ENCODE assay signal across 13 cellular contexts in genomic region chr14:68704736-68705720, GRCh38.
DNase-seq lines count a peak whose midpoint lies in the region; ATAC-seq and TF ChIP-seq lines count a peak whose summit lies in the region.
"Had no signal": no experiment of that assay in that cellular context is flagged by ENCODE, and none has a peak within 500 bp of the region (broad histone marks: within the 10 kb centered on the region; RNA-seq: fewer than 3 reads in every experiment).

No MANE protein-coding gene starts in this region.

- no peak for ATAC-seq in activated T-helper 17 cell treated with anti-CD3 and anti-CD28 coated beads, Interleukin-2, amount 50 U/mL, for 72 hours (replicated peaks)
- ATAC-seq: Panc1 had no signal

- no peak overlapping the region for H3K4me3 Mint-ChIP-seq in HFFc6
- no peak overlapping the region for H3K4me3 Mint-ChIP-seq in activated T-helper 17 cell treated with anti-CD3 and anti-CD28 coated beads, Interleukin-2, amount 50 U/mL, for 72 hours
- H3K4me3 Mint-ChIP-seq: activated B cell treated with CpG ODN at 0.5 μM for 24 hours had no signal

- peak overlapping the region; percentile 58 for H3K27ac Mint-ChIP-seq in HFFc6
- H3K27ac Mint-ChIP-seq in activated T-helper 17 cell treated with anti-CD3 and anti-CD28 coated beads, Interleukin-2, amount 50 U/mL, for 72 hours, result peak overlapping the region; percentile 38
- H3K27ac Mint-ChIP-seq: activated B cell treated with CpG ODN at 0.5 μM for 24 hours had no signal

- no peaks in the 10 kb centered on the region for H3K9me3 ChIP-seq in skeletal muscle satellite cell (replicated peaks; ENCODE audit: low read length)
- H3K9me3 ChIP-seq: tibial artery had no signal

- peaks cover 4% of the 10 kb centered on the region; the same call in 1 of the 2 replicates for H3K9me3 Mint-ChIP-seq in HFFc6
- no peaks in the 10 kb centered on the region for H3K9me3 Mint-ChIP-seq in activated T-helper 17 cell treated with anti-CD3 and anti-CD28 coated beads, Interleukin-2, amount 50 U/mL, for 72 hours

- H3K27me3 ChIP-seq in skeletal muscle satellite cell (ENCODE audit: control insufficient read depth, insufficient read depth, low read length), result no peaks in the 10 kb centered on the region
- H3K27me3 ChIP-seq: tibial artery had no signal

- no peaks in the 10 kb centered on the region; the same call in 1 of the 2 replicates for H3K27me3 Mint-ChIP-seq in HFFc6 (ENCODE audit: insufficient read depth)
- H3K27me3 Mint-ChIP-seq in activated T-helper 17 cell treated with anti-CD3 and anti-CD28 coated beads, Interleukin-2, amount 50 U/mL, for 72 hours, result no peaks in the 10 kb centered on the region
- H3K27me3 Mint-ChIP-seq: activated B cell treated with CpG ODN at 0.5 μM for 24 hours had no signal

- H3K4me1 Mint-ChIP-seq in HFFc6 (ENCODE audit: low read depth), result peaks cover 33% of the 10 kb centered on the region
- H3K4me1 Mint-ChIP-seq in activated T-helper 17 cell treated with anti-CD3 and anti-CD28 coated beads, Interleukin-2, amount 50 U/mL, for 72 hours, result peaks cover 23% of the 10 kb centered on the region

- H3K4me3 ChIP-seq in skeletal muscle satellite cell (ENCODE audit: low read length), result no peak overlapping the region
- H3K4me3 ChIP-seq: tibial artery had no signal

- TF ChIP-seq CTCF in HFFc6 (IDR thresholded peaks at IDR 0.05), result no peak

- peak overlapping the region; percentile 1 for H3K9ac ChIP-seq in skeletal muscle satellite cell (ENCODE audit: low read depth, low read length)

- peaks cover 25% of the 10 kb centered on the region for H3K4me1 ChIP-seq in skeletal muscle satellite cell (ENCODE audit: control insufficient read depth, insufficient read depth, low read length)

- H3K4me2 ChIP-seq in skeletal muscle satellite cell (ENCODE audit: low read length), result no peak overlapping the region

- DNase-seq in HFFc6 (no peak), iris pigment epithelial cell (ENCODE audit: low read depth) (peak; percentile 61), DMS79 (lab: John Stamatoyannopoulos, UW) (no peak), NCI-H748 treated with DMSO at 0.1 percent for 48 hours (lab: John Stamatoyannopoulos, UW) (no peak), NCI-H146 (lab: John Stamatoyannopoulos, UW) (no peak), COR-L47 (lab: John Stamatoyannopoulos, UW) (no peak)
- DNase-seq: activated B cell treated with CpG ODN at 0.5 μM for 24 hours, activated gamma-delta T cell treated with Interleukin-2 at 50 U/mL for 16 hours, NCI-H2029 had no signal

- H3K36me3 Mint-ChIP-seq in HFFc6 (ENCODE audit: low read depth), result 0 out of 2 replicates have a peak, but pooled peaks cover 9% of the 10 kb centered on the region
- H3K36me3 Mint-ChIP-seq in activated T-helper 17 cell treated with anti-CD3 and anti-CD28 coated beads, Interleukin-2, amount 50 U/mL, for 72 hours (ENCODE audit: low read depth), result no peaks in the 10 kb centered on the region

- no peaks in the 10 kb centered on the region for H3K36me3 ChIP-seq in skeletal muscle satellite cell (ENCODE audit: insufficient read depth, low read length)
- H3K36me3 ChIP-seq: tibial artery had no signal
